In the genomic region with DNA sequence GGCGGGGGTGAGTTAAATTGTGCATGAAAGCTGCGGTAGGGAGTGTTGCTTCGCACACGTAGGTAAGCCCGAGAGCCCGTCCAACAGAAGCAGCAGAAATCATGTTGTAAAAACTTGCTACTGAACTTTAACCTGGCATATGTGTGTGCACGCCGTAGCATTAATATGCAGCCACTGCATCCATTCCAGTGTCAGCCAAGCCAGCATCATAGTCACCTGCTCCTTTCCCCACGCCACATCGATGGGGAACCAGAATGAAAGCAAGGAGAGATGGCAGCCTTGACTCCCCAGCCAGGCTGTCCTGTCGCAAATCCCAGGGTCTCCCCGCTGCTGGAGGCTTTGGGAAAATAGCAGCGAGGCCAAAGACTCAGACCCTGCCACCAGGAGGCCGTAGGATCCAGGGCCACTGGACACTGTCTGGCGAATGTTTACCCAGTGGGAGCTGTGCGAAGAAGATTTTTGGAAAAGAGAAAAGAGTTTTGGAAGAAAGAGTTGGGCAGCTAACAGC, we compare ENCODE assay signal across 28 cellular contexts.
"Had no signal": no experiment of that assay in that cellular context is flagged by ENCODE, and none has a peak within 500 bp of the region (broad histone marks: within the 10 kb centered on the region; RNA-seq: fewer than 3 reads in every experiment).

No MANE protein-coding gene starts in this region.

- H3K27ac ChIP-seq: ascending aorta, brain microvascular endothelial cell, esophagus muscularis mucosa, foreskin keratinocyte, heart right ventricle, left lung, neutrophil, prostate gland, testis, uterus had no signal

- H3K9me3 Mint-ChIP-seq: activated B cell treated with CpG ODN at 0.5 μM for 24 hours; activated CD8-positive, alpha-beta T cell treated with anti-CD3 and anti-CD28 coated beads for 36 hours; activated naive CD4-positive, alpha-beta T cell treated with anti-CD3 and anti-CD28 coated beads, Interleukin-2, amount 50 U/mL, for 72 hours; activated T-cell treated with anti-CD3 and anti-CD28 coated beads, Interleukin-2, amount 50 U/mL, for 4 hours; activated T-helper 17 cell treated with anti-CD3 and anti-CD28 coated beads, Interleukin-2, amount 50 U/mL, for 72 hours; naive B cell; T-helper 2 cell treated with Interferon-gamma antibody and Interleukin-4, amounts not matched to agents 5 μg/mL and 100 μg/mL, for 36 hours had no signal

- H3K27ac Mint-ChIP-seq: activated B cell treated with CpG ODN at 0.5 μM for 24 hours; activated CD8-positive, alpha-beta T cell treated with anti-CD3 and anti-CD28 coated beads for 36 hours; activated naive CD4-positive, alpha-beta T cell treated with anti-CD3 and anti-CD28 coated beads, Interleukin-2, amount 50 U/mL, for 72 hours; activated T-helper 17 cell treated with anti-CD3 and anti-CD28 coated beads, Interleukin-2, amount 50 U/mL, for 72 hours; mesothelial cell of epicardium; nephron progenitor cell; T-helper 2 cell treated with Interferon-gamma antibody and Interleukin-4, amounts not matched to agents 5 μg/mL and 100 μg/mL, for 36 hours had no signal

- ATAC-seq: activated CD8-positive, alpha-beta T cell treated with anti-CD3 and anti-CD28 coated beads for 36 hours; activated naive CD4-positive, alpha-beta T cell treated with anti-CD3 and anti-CD28 coated beads, Interleukin-2, amount 50 U/mL, for 72 hours; activated T-cell treated with anti-CD3 and anti-CD28 coated beads, Interleukin-2, amount 50 U/mL, for 4 hours; activated T-helper 17 cell treated with anti-CD3 and anti-CD28 coated beads, Interleukin-2, amount 50 U/mL, for 72 hours; foreskin keratinocyte; heart right ventricle; left lung had no signal

- H3K4me1 ChIP-seq: foreskin keratinocyte had no signal

- H3K4me1 Mint-ChIP-seq: activated B cell treated with CpG ODN at 0.5 μM for 24 hours had no signal

- DNase-seq: activated B cell treated with CpG ODN at 0.5 μM for 24 hours; activated CD4-positive, alpha-beta T cell treated with anti-CD3 and anti-CD28 coated beads, Interleukin-2, amount 50 U/mL, for 1 hour; activated CD8-positive, alpha-beta T cell treated with anti-CD3 and anti-CD28 coated beads for 36 hours; activated naive CD4-positive, alpha-beta T cell; activated T-cell treated with anti-CD3 and anti-CD28 coated beads, Interleukin-2, amount 50 U/mL, for 4 hours; brain microvascular endothelial cell; caudate nucleus; foreskin keratinocyte; heart right ventricle; naive B cell; nephron progenitor cell; retina; stimulated activated CD4-positive, alpha-beta T cell treated with anti-CD3 and anti-CD28 coated beads, Interleukin-1b, Interleukin-23, amount 100 ng/mL, for 48 hours; stimulated activated naive CD4-positive, alpha-beta T cell; T-helper 1 cell; testis; trophoblast cell; uterus had no signal

- H3K27me3 ChIP-seq: ascending aorta, brain microvascular endothelial cell, esophagus muscularis mucosa, foreskin keratinocyte, heart right ventricle, left lung, neutrophil, testis, uterus had no signal

- H3K9me3 ChIP-seq: ascending aorta, esophagus muscularis mucosa, left lung, neutrophil, prostate gland, testis, uterus had no signal

- H3K36me3 ChIP-seq: brain microvascular endothelial cell, prostate gland, uterus had no signal

- H3K27me3 Mint-ChIP-seq: activated CD8-positive, alpha-beta T cell treated with anti-CD3 and anti-CD28 coated beads for 36 hours; activated T-helper 17 cell treated with anti-CD3 and anti-CD28 coated beads, Interleukin-2, amount 50 U/mL, for 72 hours had no signal

- H3K36me3 Mint-ChIP-seq: activated naive CD4-positive, alpha-beta T cell treated with anti-CD3 and anti-CD28 coated beads, Interleukin-2, amount 50 U/mL, for 72 hours; naive B cell had no signal

- H3K4me3 Mint-ChIP-seq: activated B cell treated with CpG ODN at 0.5 μM for 24 hours; activated CD8-positive, alpha-beta T cell treated with anti-CD3 and anti-CD28 coated beads for 36 hours; activated T-cell treated with anti-CD3 and anti-CD28 coated beads, Interleukin-2, amount 50 U/mL, for 4 hours; activated T-helper 17 cell treated with anti-CD3 and anti-CD28 coated beads, Interleukin-2, amount 50 U/mL, for 72 hours; mesothelial cell of epicardium; naive B cell; nephron progenitor cell; T-helper 2 cell treated with Interferon-gamma antibody and Interleukin-4, amounts not matched to agents 5 μg/mL and 100 μg/mL, for 36 hours had no signal

- H3K4me3 ChIP-seq: ascending aorta, esophagus muscularis mucosa, heart right ventricle, left lung, prostate gland, smooth muscle cell, testis, uterus had no signal
